33 cellular contexts compared by ENCODE assay signal in the genomic region with DNA sequence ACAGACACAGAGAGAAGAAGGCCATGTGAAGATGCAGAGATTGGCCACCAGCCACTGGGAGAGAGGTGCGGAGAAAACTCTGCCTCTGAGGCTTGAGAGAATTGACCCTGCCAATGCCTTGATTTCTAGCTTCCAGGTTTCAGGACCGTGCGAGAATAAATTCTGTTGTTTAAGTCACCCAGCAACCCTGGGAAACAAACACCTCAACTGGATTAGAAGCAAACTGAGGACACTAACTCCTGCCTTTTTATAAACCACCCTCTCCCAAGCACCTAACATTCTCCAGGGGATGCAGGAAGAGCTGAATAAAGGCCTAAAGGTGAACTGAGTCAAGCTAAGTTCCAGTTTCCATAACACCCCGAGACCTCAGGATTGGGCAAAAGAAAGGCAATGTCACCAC.
"Had no signal": no experiment of that assay in that cellular context is flagged by ENCODE, and none has a peak within 500 bp of the region (broad histone marks: within the 10 kb centered on the region; RNA-seq: fewer than 3 reads in every experiment).

No MANE protein-coding gene starts in this region.

- H3K27me3 ChIP-seq: adrenal gland, body of pancreas, brain microvascular endothelial cell, breast epithelium had no signal

- H3K4me3 ChIP-seq: adrenal gland, body of pancreas, breast epithelium had no signal

- ATAC-seq: activated CD8-positive, alpha-beta T cell treated with anti-CD3 and anti-CD28 coated beads for 36 hours; activated naive CD4-positive, alpha-beta T cell treated with anti-CD3 and anti-CD28 coated beads, Interleukin-2, amount 50 U/mL, for 72 hours; activated T-cell treated with anti-CD3 and anti-CD28 coated beads, Interleukin-2, amount 50 U/mL, for 4 hours; activated T-cell treated with anti-CD3 and anti-CD28 coated beads, Interleukin-2, amount 50 U/mL, for 72 hours; activated T-helper 17 cell treated with anti-CD3 and anti-CD28 coated beads, Interleukin-2, amount 50 U/mL, for 72 hours; body of pancreas had no signal

- DNase-seq: activated B cell treated with CpG ODN at 0.5 μM for 24 hours; activated CD4-positive, alpha-beta memory T cell treated with anti-CD3 and anti-CD28 coated beads for 36 hours; activated CD4-positive, alpha-beta T cell treated with anti-CD3 and anti-CD28 coated beads for 4 hours; activated CD4-positive, alpha-beta T cell treated with anti-CD3 and anti-CD28 coated beads, Interleukin-2, amount 10 ng/mL, durations not matched to agents 24 days and 14 days; activated CD4-positive, alpha-beta T cell treated with anti-CD3 and anti-CD28 coated beads, Interleukin-2, amount 50 U/mL, for 1 hour; activated CD4-positive, alpha-beta T cell treated with anti-CD3 and anti-CD28 coated beads, Interleukin-2, amount 50 U/mL, for 4 hours; activated CD4-positive, CD25-positive, alpha-beta regulatory T cell treated with anti-CD3 and anti-CD28 coated beads, Interleukin-2, amount 50 U/mL, for 72 hours; activated CD8-positive, alpha-beta memory T cell treated with anti-CD3 and anti-CD28 coated beads, Interleukin-2, amount 50 U/mL, for 4 hours; activated CD8-positive, alpha-beta T cell treated with anti-CD3 and anti-CD28 coated beads for 36 hours; activated effector memory CD4-positive, alpha-beta T cell treated with anti-CD3 and anti-CD28 coated beads, Interleukin-2, amount 50 U/mL, for 16 hours; activated gamma-delta T cell treated with Interleukin-2 at 50 U/mL for 16 hours; activated naive CD4-positive, alpha-beta T cell; activated naive CD4-positive, alpha-beta T cell treated with anti-CD3 and anti-CD28 coated beads for 36 hours; activated naive CD4-positive, alpha-beta T cell treated with anti-CD3 and anti-CD28 coated beads, Interleukin-2, amount 50 U/mL, for 16 hours; activated naive CD8-positive, alpha-beta T cell treated with anti-CD3 and anti-CD28 coated beads for 36 hours; activated T-cell treated with anti-CD3 and anti-CD28 coated beads for 4 hours; activated T-cell treated with anti-CD3 and anti-CD28 coated beads, Interleukin-2, amount 50 U/mL, for 1 hour; activated T-cell treated with anti-CD3 and anti-CD28 coated beads, Interleukin-2, amount 50 U/mL, for 4 hours; activated T-cell treated with anti-CD3 and anti-CD28 coated beads, Interleukin-2, amount 50 U/mL, for 72 hours; adrenal gland; amniotic stem cell; aorta; body of pancreas; brain microvascular endothelial cell; caudate nucleus; cerebellar nuclear complex; T-helper 1 cell; T-helper 2 cell; T-helper 9 cell had no signal

- H3K9me3 ChIP-seq: adrenal gland, body of pancreas, breast epithelium had no signal

- H3K4me1 ChIP-seq: adrenal gland, body of pancreas, breast epithelium had no signal

- H3K27ac ChIP-seq: adrenal gland, body of pancreas, brain microvascular endothelial cell, breast epithelium, VCaP had no signal

- H3K36me3 ChIP-seq: adrenal gland, brain microvascular endothelial cell, breast epithelium had no signal
